In the genomic region with DNA sequence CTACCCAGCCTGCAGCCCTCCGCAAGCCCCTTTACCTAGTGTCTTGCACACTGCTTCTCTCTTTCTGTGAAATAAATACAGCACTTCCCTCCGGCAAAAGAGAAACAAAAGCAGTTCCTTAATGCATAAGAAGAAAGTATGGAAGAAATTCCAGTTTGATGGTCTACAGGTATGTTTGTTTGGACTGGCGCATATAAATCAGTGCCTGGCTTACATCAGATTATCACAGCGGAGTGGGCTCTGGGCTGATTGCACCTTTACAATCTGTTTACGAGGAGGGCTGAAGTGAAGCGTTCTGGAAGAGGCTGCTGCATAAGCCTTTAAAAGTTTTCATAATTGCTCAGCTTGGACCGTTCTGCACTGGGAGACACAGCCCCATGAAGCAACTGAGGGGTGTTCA, we compare ENCODE assay signal across 1 cellular context.
TF ChIP-seq lines count a peak whose summit lies in the region.

No MANE protein-coding gene starts in this region.

TF ChIP-seq in IMR-90, 13 proteins besides CTCF, POLR2A, EP300 and RAD21 (continued from another document):
- TF ChIP-seq, protein P1, sequence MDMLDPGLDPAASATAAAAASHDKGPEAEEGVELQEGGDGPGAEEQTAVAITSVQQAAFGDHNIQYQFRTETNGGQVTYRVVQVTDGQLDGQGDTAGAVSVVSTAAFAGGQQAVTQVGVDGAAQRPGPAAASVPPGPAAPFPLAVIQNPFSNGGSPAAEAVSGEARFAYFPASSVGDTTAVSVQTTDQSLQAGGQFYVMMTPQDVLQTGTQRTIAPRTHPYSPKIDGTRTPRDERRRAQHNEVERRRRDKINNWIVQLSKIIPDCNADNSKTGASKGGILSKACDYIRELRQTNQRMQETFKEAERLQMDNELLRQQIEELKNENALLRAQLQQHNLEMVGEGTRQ (IDR thresholded peaks at IDR 0.05; ENCODE audit: low read depth, low read length): no peak
- TF ChIP-seq RCOR1 (IDR thresholded peaks at IDR 0.05; ENCODE audit: insufficient replicate concordance, low read length): no peak
- no peak for TF ChIP-seq CHD1 (IDR thresholded peaks at IDR 0.05; ENCODE audit: low read depth, low read length)
- TF ChIP-seq MAFK (IDR thresholded peaks at IDR 0.05; ENCODE audit: low read depth, low read length): no peak
- no peak for TF ChIP-seq FOS (IDR thresholded peaks at IDR 0.05; ENCODE audit: low read depth, low read length)
- TF ChIP-seq CEBPB (IDR thresholded peaks at IDR 0.05; ENCODE audit: low read depth, low read length): no peak
